26 cellular contexts compared by ENCODE assay signal in genomic region chr13:112843392-112844250, GRCh38.
DNase-seq lines count a peak whose midpoint lies in the region; ATAC-seq and TF ChIP-seq lines count a peak whose summit lies in the region.
"Had no signal": no experiment of that assay in that cellular context is flagged by ENCODE, and none has a peak within 500 bp of the region (broad histone marks: within the 10 kb centered on the region; RNA-seq: fewer than 3 reads in every experiment).

No MANE protein-coding gene starts in this region.

- no peaks in the 10 kb centered on the region for H3K4me1 Mint-ChIP-seq in T-helper 2 cell treated with Interferon-gamma antibody and Interleukin-4, amounts not matched to agents 5 μg/mL and 100 μg/mL, for 36 hours (ENCODE audit: low read depth)
- H3K4me1 Mint-ChIP-seq in glutamatergic neuron (ENCODE audit: low read depth, unreplicated experiment) (peaks cover 30% of the 10 kb centered on the region), neural progenitor cell (peaks cover 6% of the 10 kb centered on the region)
- no peaks in the 10 kb centered on the region for H3K4me1 Mint-ChIP-seq in activated CD8-positive, alpha-beta memory T cell treated with anti-CD3 and anti-CD28 coated beads, Interleukin-2, amount 10 ng/mL, durations not matched to agents 7 days and 5 days
- H3K4me1 Mint-ChIP-seq: activated naive CD8-positive, alpha-beta T cell treated with anti-CD3 and anti-CD28 coated beads, Interleukin-2, amount 10 ng/mL, durations not matched to agents 7 days and 5 days; CD14-positive monocyte; memory B cell had no signal

- no peak overlapping the region for H2AFZ ChIP-seq in neural progenitor cell (replicated peaks)

- no peak for ATAC-seq in activated CD8-positive, alpha-beta memory T cell treated with anti-CD3 and anti-CD28 coated beads, Interleukin-2, amount 10 ng/mL, durations not matched to agents 7 days and 5 days

- peak overlapping the region; percentile 13 for H3K27ac Mint-ChIP-seq in T-helper 2 cell treated with Interferon-gamma antibody and Interleukin-4, amounts not matched to agents 5 μg/mL and 100 μg/mL, for 36 hours
- H3K27ac Mint-ChIP-seq in glutamatergic neuron (ENCODE audit: unreplicated experiment) (no peak overlapping the region), neural progenitor cell (peak overlapping the region; percentile 11)
- no peak overlapping the region for H3K27ac Mint-ChIP-seq in activated CD8-positive, alpha-beta memory T cell treated with anti-CD3 and anti-CD28 coated beads, Interleukin-2, amount 10 ng/mL, durations not matched to agents 7 days and 5 days
- H3K27ac Mint-ChIP-seq: activated naive CD8-positive, alpha-beta T cell treated with anti-CD3 and anti-CD28 coated beads, Interleukin-2, amount 10 ng/mL, durations not matched to agents 7 days and 5 days; dendritic cell treated with granulocyte-macrophage colony-stimulating factor and Interleukin-4, amounts not matched to agents 40 ng/mL and 50 ng/mL, for 4 days; memory B cell; T-helper 1 cell treated with Interleukin-12 subunit alpha and Interleukin-12 subunit beta and Interleukin-4 antibody, amounts not matched to agents 30 μg/mL and 1 μg/mL, for 36 hours had no signal

- 90 to 94% (median 93%) methylated on average over 34 of the region's 34 CpGs for WGBS in spleen, 5 donors

- CTCF ChIA-PET in activated CD8-positive, alpha-beta memory T cell treated with anti-CD3 and anti-CD28 coated beads, Interleukin-2, amount 10 ng/mL, durations not matched to agents 7 days and 5 days (lab: Charles Lee) = no interaction called here

- no peak overlapping the region for H3K9ac ChIP-seq in neural progenitor cell

- TF ChIP-seq CTCF in glutamatergic neuron (IDR thresholded peaks at IDR 0.05; ENCODE audit: partially characterized antibody, unreplicated experiment) = no peak
- no peak for TF ChIP-seq CTCF in neural progenitor cell (IDR thresholded peaks at IDR 0.05)
- TF ChIP-seq CTCF in spleen (IDR thresholded peaks at IDR 0.05 in 8 of 11, conservative IDR thresholded peaks at IDR 0.05 in 3 of 11) = no peak

- in situ Hi-C loops in G401 (cut with HindIII; ENCODE audit: low sequenced_read_pairs) = no loop called here

- intact Hi-C loops in spleen (cut with DNase I; ENCODE audit: low total_unique reads) = no loop called here

- H3K4me3 ChIP-seq in neural progenitor cell (no peak overlapping the region), spleen (no peak overlapping the region)
- H3K4me3 ChIP-seq: prostate gland, suprapubic skin had no signal

- H3K4me3 Mint-ChIP-seq in T-helper 2 cell treated with Interferon-gamma antibody and Interleukin-4, amounts not matched to agents 5 μg/mL and 100 μg/mL, for 36 hours = no peak overlapping the region
- H3K4me3 Mint-ChIP-seq in glutamatergic neuron (ENCODE audit: unreplicated experiment) (peak overlapping the region; percentile 10), neural progenitor cell (no peak overlapping the region)
- H3K4me3 Mint-ChIP-seq in activated CD8-positive, alpha-beta memory T cell treated with anti-CD3 and anti-CD28 coated beads, Interleukin-2, amount 10 ng/mL, durations not matched to agents 7 days and 5 days = no peak overlapping the region
- H3K4me3 Mint-ChIP-seq: activated naive CD8-positive, alpha-beta T cell treated with anti-CD3 and anti-CD28 coated beads, Interleukin-2, amount 10 ng/mL, durations not matched to agents 7 days and 5 days; CD14-positive monocyte; dendritic cell treated with granulocyte-macrophage colony-stimulating factor and Interleukin-4, amounts not matched to agents 40 ng/mL and 50 ng/mL, for 4 days; memory B cell; T-helper 1 cell treated with Interleukin-12 subunit alpha and Interleukin-12 subunit beta and Interleukin-4 antibody, amounts not matched to agents 30 μg/mL and 1 μg/mL, for 36 hours had no signal

- peaks cover 4% of the 10 kb centered on the region for H3K9me3 Mint-ChIP-seq in T-helper 2 cell treated with Interferon-gamma antibody and Interleukin-4, amounts not matched to agents 5 μg/mL and 100 μg/mL, for 36 hours
- H3K9me3 Mint-ChIP-seq in glutamatergic neuron (ENCODE audit: unreplicated experiment) (peaks cover 13% of the 10 kb centered on the region), neural progenitor cell (peaks cover 10% of the 10 kb centered on the region)
- H3K9me3 Mint-ChIP-seq in activated CD8-positive, alpha-beta memory T cell treated with anti-CD3 and anti-CD28 coated beads, Interleukin-2, amount 10 ng/mL, durations not matched to agents 7 days and 5 days (ENCODE audit: low read depth) = peaks cover 2% of the 10 kb centered on the region
- H3K9me3 Mint-ChIP-seq: activated naive CD8-positive, alpha-beta T cell treated with anti-CD3 and anti-CD28 coated beads, Interleukin-2, amount 10 ng/mL, durations not matched to agents 7 days and 5 days; dendritic cell treated with granulocyte-macrophage colony-stimulating factor and Interleukin-4, amounts not matched to agents 40 ng/mL and 50 ng/mL, for 4 days; memory B cell had no signal

- no peaks in the 10 kb centered on the region for H3K27me3 ChIP-seq in neural progenitor cell
- no peaks in the 10 kb centered on the region for H3K27me3 ChIP-seq in spleen (replicated peaks in 1 of 7)
- H3K27me3 ChIP-seq: suprapubic skin had no signal

- no peak for DNase-seq in T-helper 2 cell treated with Interferon-gamma antibody and Interleukin-4, amounts not matched to agents 5 μg/mL and 100 μg/mL, for 36 hours (ENCODE audit: low spot score)
- DNase-seq in T-helper 2 cell (no peak), glutamatergic neuron (no peak), neural progenitor cell (ENCODE audit: low spot score) (no peak), spleen (peak; percentile 51), NCI-H1105 treated with DMSO at 0.1 percent for 48 hours (lab: John Stamatoyannopoulos, UW) (no peak), G401 (ENCODE audit: low spot score) (no peak)
- no peak for DNase-seq in activated CD8-positive, alpha-beta memory T cell treated with anti-CD3 and anti-CD28 coated beads, Interleukin-2, amount 10 ng/mL, durations not matched to agents 7 days and 5 days
- DNase-seq: activated effector memory CD4-positive, alpha-beta T cell treated with anti-CD3 and anti-CD28 coated beads, Interleukin-2, amount 50 U/mL, for 16 hours; central memory CD4-positive, alpha-beta T cell; GOT3; Karpas-422; MV-4-11; NCI-H146; NCI-H446; NCI-H774; RPMI8226 had no signal

- H3K79me2 ChIP-seq in neural progenitor cell (ENCODE audit: low read depth) = no peaks in the 10 kb centered on the region

- H3K4me2 ChIP-seq in neural progenitor cell = no peak overlapping the region

- no peaks in the 10 kb centered on the region for H3K9me3 ChIP-seq in neural progenitor cell (ENCODE audit: low read depth)
- peaks cover 0 to 5% (median 0%) of the 10 kb centered on the region in 8 donors for H3K9me3 ChIP-seq in spleen
- H3K9me3 ChIP-seq: prostate gland, suprapubic skin had no signal

- H3K4me1 ChIP-seq in neural progenitor cell = peaks cover 13% of the 10 kb centered on the region
- H3K4me1 ChIP-seq in spleen = no peaks in the 10 kb centered on the region
- H3K4me1 ChIP-seq: prostate gland, suprapubic skin had no signal

- peaks cover 25% of the 10 kb centered on the region for H3K36me3 Mint-ChIP-seq in T-helper 2 cell treated with Interferon-gamma antibody and Interleukin-4, amounts not matched to agents 5 μg/mL and 100 μg/mL, for 36 hours (ENCODE audit: low read depth)
- peaks cover 21% of the 10 kb centered on the region for H3K36me3 Mint-ChIP-seq in glutamatergic neuron (ENCODE audit: unreplicated experiment)
- peaks cover 41% of the 10 kb centered on the region for H3K36me3 Mint-ChIP-seq in neural progenitor cell
- H3K36me3 Mint-ChIP-seq in activated CD8-positive, alpha-beta memory T cell treated with anti-CD3 and anti-CD28 coated beads, Interleukin-2, amount 10 ng/mL, durations not matched to agents 7 days and 5 days = peaks cover 30% of the 10 kb centered on the region

- H3K27me3 Mint-ChIP-seq in T-helper 2 cell treated with Interferon-gamma antibody and Interleukin-4, amounts not matched to agents 5 μg/mL and 100 μg/mL, for 36 hours (ENCODE audit: low read depth) = no peaks in the 10 kb centered on the region
- H3K27me3 Mint-ChIP-seq in glutamatergic neuron (ENCODE audit: unreplicated experiment) = peaks cover 9% of the 10 kb centered on the region
- H3K27me3 Mint-ChIP-seq in neural progenitor cell (ENCODE audit: insufficient read depth, low read depth) = peaks cover 2% of the 10 kb centered on the region
- H3K27me3 Mint-ChIP-seq in activated CD8-positive, alpha-beta memory T cell treated with anti-CD3 and anti-CD28 coated beads, Interleukin-2, amount 10 ng/mL, durations not matched to agents 7 days and 5 days = no peaks in the 10 kb centered on the region
- H3K27me3 Mint-ChIP-seq: activated naive CD8-positive, alpha-beta T cell treated with anti-CD3 and anti-CD28 coated beads, Interleukin-2, amount 10 ng/mL, durations not matched to agents 7 days and 5 days; dendritic cell treated with granulocyte-macrophage colony-stimulating factor and Interleukin-4, amounts not matched to agents 40 ng/mL and 50 ng/mL, for 4 days; memory B cell had no signal

- H3F3A ChIP-seq in neural progenitor cell (ENCODE audit: low read depth) = peaks cover 4% of the 10 kb centered on the region

- TF ChIP-seq POLR2A in spleen (IDR thresholded peaks at IDR 0.05) = no peak

- no peaks in the 10 kb centered on the region for H3K36me3 ChIP-seq in neural progenitor cell
- peaks cover 0 to 93% (median 42%) of the 10 kb centered on the region in 6 donors for H3K36me3 ChIP-seq in spleen
- H3K36me3 ChIP-seq: prostate gland had no signal

- H3K27ac ChIP-seq in neural progenitor cell (no peak overlapping the region), spleen (no peak overlapping the region)
- H3K27ac ChIP-seq: 22Rv1, HL-60, prostate gland, suprapubic skin had no signal

- peaks cover 16% of the 10 kb centered on the region for H4K20me1 ChIP-seq in neural progenitor cell (ENCODE audit: low read depth)

Comparison
In these comparisons a context has a peak if more than half of its experiments do, and no peak if none do; other contexts are left out.
1. H3K27ac Mint-ChIP-seq: peak in T-helper 2 cell treated with Interferon-gamma antibody and Interleukin-4, amounts not matched to agents 5 μg/mL and 100 μg/mL, for 36 hours (single experiment) and neural progenitor cell (single experiment); none in glutamatergic neuron (single experiment) and activated CD8-positive, alpha-beta memory T cell treated with anti-CD3 and anti-CD28 coated beads, Interleukin-2, amount 10 ng/mL, durations not matched to agents 7 days and 5 days (single experiment).